Comparison of ENCODE assay signal across 1 cellular context in the genomic region with DNA sequence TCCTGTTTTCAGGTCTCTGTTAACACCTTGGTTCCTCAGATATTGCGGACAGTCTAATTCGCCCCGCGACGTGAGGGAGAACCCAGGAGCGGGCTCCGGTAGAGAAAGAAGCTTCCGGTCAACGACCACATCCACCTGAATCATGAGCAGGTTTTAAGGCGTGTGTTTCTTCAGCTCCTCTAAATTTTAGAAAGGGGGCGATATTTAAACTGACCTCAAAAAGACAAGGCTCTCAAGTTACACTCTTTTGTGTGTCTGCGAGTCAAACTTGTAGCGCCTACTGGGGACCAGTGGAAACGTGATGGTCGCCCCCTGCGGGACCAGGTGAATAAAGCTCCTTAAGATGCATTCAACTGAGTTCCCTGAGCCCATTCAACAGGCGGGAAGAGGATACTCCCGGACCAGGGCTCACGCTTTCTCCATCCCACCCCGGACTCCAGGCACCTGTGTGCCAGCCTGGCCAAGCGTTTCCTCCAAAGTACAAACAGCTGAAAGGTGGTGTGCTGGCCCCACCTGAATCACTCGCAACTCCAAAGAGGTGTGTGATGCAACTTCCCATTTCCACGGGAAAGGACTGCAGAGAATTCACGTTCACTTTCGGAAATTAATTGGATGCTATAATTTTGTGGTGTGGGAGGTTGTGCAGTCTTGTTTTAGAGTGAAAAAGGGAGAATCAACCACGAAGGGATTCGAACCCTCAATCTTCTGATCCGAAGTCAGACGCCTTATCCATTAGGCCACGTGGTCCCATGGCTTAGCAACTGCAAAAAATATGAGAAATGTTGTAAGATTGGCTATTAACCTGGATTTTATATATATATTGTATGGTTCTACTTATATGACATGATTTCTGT.
TF ChIP-seq lines count a peak whose summit lies in the region.

No MANE protein-coding gene starts in this region.

TF ChIP-seq in H1, 55 proteins besides CTCF, POLR2A, EP300 and RAD21 (continued from another document):
- TF ChIP-seq TCF12 (IDR thresholded peaks at IDR 0.05; ENCODE audit: low read depth, low read length) (0 out of 2 replicates have a peak, but pooled peaks have one; percentile 37), KDM4A (IDR thresholded peaks at IDR 0.05; ENCODE audit: low read depth, low read length, severe bottlenecking) (peak; percentile 48), SIRT6 (IDR thresholded peaks at IDR 0.05; ENCODE audit: low read length) (no peak), BACH1 (IDR thresholded peaks at IDR 0.05; ENCODE audit: low read length) (peak; percentile 77), GTF2F1 (IDR thresholded peaks at IDR 0.05; ENCODE audit: borderline replicate concordance, low read depth, low read length) (no peak), CREB1 (IDR thresholded peaks at IDR 0.05) (no peak; the same call in 1 of the 2 replicates), SIN3A (conservative IDR thresholded peaks at IDR 0.05 in 1 of 2, IDR thresholded peaks at IDR 0.05 in 1 of 2; ENCODE audit: low read depth in 1 of 2, low read length in 2 of 2) (no peak), TAF1 (IDR thresholded peaks at IDR 0.05; ENCODE audit: low read depth, low read length) (peak; percentile 62; the same call in 1 of the 2 replicates), ZNF274 (IDR thresholded peaks at IDR 0.05; ENCODE audit: borderline replicate concordance, extremely low read depth, low read length) (no peak), CBX8 (IDR thresholded peaks at IDR 0.05; ENCODE audit: borderline replicate concordance, low read depth, low read length) (no peak), KDM5A (IDR thresholded peaks at IDR 0.05; ENCODE audit: low read length) (no peak), KDM1A (IDR thresholded peaks at IDR 0.05; ENCODE audit: borderline replicate concordance, low read length) (peak; percentile 92), ATF3 (IDR thresholded peaks at IDR 0.05; ENCODE audit: insufficient read depth, low read depth, low read length) (no peak), ASH2L (IDR thresholded peaks at IDR 0.05; ENCODE audit: low read length) (peak; percentile 65), TAF7 (optimal IDR thresholded peaks at IDR 0.05; ENCODE audit: borderline replicate concordance, low read depth, low read length) (no peak), EZH2 (IDR thresholded peaks at IDR 0.05; ENCODE audit: low read depth, low read length, severe bottlenecking) (no peak), RBBP5 (IDR thresholded peaks at IDR 0.05; ENCODE audit: borderline replicate concordance, low read depth, low read length) (no peak), SAP30 (IDR thresholded peaks at IDR 0.05; ENCODE audit: insufficient read depth, insufficient replicate concordance, low read length) (no peak), HDAC6 (IDR thresholded peaks at IDR 0.05; ENCODE audit: low read depth, low read length) (no peak), MAX (IDR thresholded peaks at IDR 0.05) (peak; percentile 23; the same call in 1 of the 2 replicates), NRF1 (IDR thresholded peaks at IDR 0.05; ENCODE audit: low read depth, low read length) (peak; percentile 27; the same call in 1 of the 2 replicates), POU5F1 (IDR thresholded peaks at IDR 0.05; ENCODE audit: low read depth, low read length) (0 out of 2 replicates have a peak, but pooled peaks have one; percentile 37), SP1 (IDR thresholded peaks at IDR 0.05; ENCODE audit: low read depth, low read length) (peak; percentile 35; the same call in 1 of the 2 replicates), PHF8 (conservative IDR thresholded peaks at IDR 0.05; ENCODE audit: low read depth, low read length) (0 out of 2 replicates have a peak, but pooled peaks have one; percentile 32), USF2 (IDR thresholded peaks at IDR 0.05; ENCODE audit: low read length) (peak; percentile 50; the same call in 1 of the 2 replicates), EGR1 (IDR thresholded peaks at IDR 0.05; ENCODE audit: borderline replicate concordance, low read depth, low read length) (no peak), FOSL1 (IDR thresholded peaks at IDR 0.05; ENCODE audit: insufficient read depth, low read depth, low read length) (no peak), SIX5 (IDR thresholded peaks at IDR 0.05; ENCODE audit: low read depth, low read length) (no peak), MAFK (IDR thresholded peaks at IDR 0.05; ENCODE audit: low read depth, low read length) (peak; percentile 61; the same call in 1 of the 2 replicates), CHD2 (IDR thresholded peaks at IDR 0.05; ENCODE audit: low read length) (no peak), NANOG (IDR thresholded peaks at IDR 0.05; ENCODE audit: insufficient read depth, low read depth, low read length, poor library complexity, severe bottlenecking) (no peak), JUN (IDR thresholded peaks at IDR 0.05; ENCODE audit: low read depth, low read length) (no peak), POLR2AphosphoS5 (IDR thresholded peaks at IDR 0.05; ENCODE audit: low read depth, low read length) (no peak), E2F6 (IDR thresholded peaks at IDR 0.05) (no peak), BCL11A (IDR thresholded peaks at IDR 0.05; ENCODE audit: low read depth in 2 of 2, low read length in 2 of 2) (no peak), JUND (IDR thresholded peaks at IDR 0.05; ENCODE audit: low read length) (no peak), TEAD4 (IDR thresholded peaks at IDR 0.05; ENCODE audit: low read depth, low read length) (no peak), CTBP2 (IDR thresholded peaks at IDR 0.05; ENCODE audit: borderline replicate concordance, insufficient read depth, insufficient read length, low read length) (peak; percentile 48), BRCA1 (IDR thresholded peaks at IDR 0.05; ENCODE audit: low read depth, low read length) (no peak), SUZ12 (IDR thresholded peaks at IDR 0.05; ENCODE audit: low read length) (no peak), TBP (IDR thresholded peaks at IDR 0.05; ENCODE audit: low read depth, low read length) (peak; percentile 99), SP2 (IDR thresholded peaks at IDR 0.05; ENCODE audit: low read length) (no peak), YY1 (IDR thresholded peaks at IDR 0.05; ENCODE audit: low read depth, low read length) (peak; percentile 75; the same call in 1 of the 2 replicates), CHD1 (IDR thresholded peaks at IDR 0.05; ENCODE audit: low read depth, low read length) (no peak), GABPA (IDR thresholded peaks at IDR 0.05; ENCODE audit: borderline replicate concordance, insufficient read depth, low read length) (no peak), SP4 (IDR thresholded peaks at IDR 0.05; ENCODE audit: low read length) (peak; percentile 4; the same call in 1 of the 2 replicates), HDAC2 (IDR thresholded peaks at IDR 0.05; ENCODE audit: borderline replicate concordance in 1 of 2, low read depth in 2 of 2, low read length in 2 of 2) (peak; percentile 52 to 93; a peak in 2 of 4 replicates), SRF (IDR thresholded peaks at IDR 0.05; ENCODE audit: low read depth, low read length) (0 out of 2 replicates have a peak, but pooled peaks have one; percentile 19), CBX5 (IDR thresholded peaks at IDR 0.05; ENCODE audit: low read depth, low read length) (no peak), RNF2 (IDR thresholded peaks at IDR 0.05; ENCODE audit: borderline replicate concordance, low read depth, low read length, missing control alignments, poor library complexity, severe bottlenecking) (no peak)
- TF ChIP-seq, protein P1, sequence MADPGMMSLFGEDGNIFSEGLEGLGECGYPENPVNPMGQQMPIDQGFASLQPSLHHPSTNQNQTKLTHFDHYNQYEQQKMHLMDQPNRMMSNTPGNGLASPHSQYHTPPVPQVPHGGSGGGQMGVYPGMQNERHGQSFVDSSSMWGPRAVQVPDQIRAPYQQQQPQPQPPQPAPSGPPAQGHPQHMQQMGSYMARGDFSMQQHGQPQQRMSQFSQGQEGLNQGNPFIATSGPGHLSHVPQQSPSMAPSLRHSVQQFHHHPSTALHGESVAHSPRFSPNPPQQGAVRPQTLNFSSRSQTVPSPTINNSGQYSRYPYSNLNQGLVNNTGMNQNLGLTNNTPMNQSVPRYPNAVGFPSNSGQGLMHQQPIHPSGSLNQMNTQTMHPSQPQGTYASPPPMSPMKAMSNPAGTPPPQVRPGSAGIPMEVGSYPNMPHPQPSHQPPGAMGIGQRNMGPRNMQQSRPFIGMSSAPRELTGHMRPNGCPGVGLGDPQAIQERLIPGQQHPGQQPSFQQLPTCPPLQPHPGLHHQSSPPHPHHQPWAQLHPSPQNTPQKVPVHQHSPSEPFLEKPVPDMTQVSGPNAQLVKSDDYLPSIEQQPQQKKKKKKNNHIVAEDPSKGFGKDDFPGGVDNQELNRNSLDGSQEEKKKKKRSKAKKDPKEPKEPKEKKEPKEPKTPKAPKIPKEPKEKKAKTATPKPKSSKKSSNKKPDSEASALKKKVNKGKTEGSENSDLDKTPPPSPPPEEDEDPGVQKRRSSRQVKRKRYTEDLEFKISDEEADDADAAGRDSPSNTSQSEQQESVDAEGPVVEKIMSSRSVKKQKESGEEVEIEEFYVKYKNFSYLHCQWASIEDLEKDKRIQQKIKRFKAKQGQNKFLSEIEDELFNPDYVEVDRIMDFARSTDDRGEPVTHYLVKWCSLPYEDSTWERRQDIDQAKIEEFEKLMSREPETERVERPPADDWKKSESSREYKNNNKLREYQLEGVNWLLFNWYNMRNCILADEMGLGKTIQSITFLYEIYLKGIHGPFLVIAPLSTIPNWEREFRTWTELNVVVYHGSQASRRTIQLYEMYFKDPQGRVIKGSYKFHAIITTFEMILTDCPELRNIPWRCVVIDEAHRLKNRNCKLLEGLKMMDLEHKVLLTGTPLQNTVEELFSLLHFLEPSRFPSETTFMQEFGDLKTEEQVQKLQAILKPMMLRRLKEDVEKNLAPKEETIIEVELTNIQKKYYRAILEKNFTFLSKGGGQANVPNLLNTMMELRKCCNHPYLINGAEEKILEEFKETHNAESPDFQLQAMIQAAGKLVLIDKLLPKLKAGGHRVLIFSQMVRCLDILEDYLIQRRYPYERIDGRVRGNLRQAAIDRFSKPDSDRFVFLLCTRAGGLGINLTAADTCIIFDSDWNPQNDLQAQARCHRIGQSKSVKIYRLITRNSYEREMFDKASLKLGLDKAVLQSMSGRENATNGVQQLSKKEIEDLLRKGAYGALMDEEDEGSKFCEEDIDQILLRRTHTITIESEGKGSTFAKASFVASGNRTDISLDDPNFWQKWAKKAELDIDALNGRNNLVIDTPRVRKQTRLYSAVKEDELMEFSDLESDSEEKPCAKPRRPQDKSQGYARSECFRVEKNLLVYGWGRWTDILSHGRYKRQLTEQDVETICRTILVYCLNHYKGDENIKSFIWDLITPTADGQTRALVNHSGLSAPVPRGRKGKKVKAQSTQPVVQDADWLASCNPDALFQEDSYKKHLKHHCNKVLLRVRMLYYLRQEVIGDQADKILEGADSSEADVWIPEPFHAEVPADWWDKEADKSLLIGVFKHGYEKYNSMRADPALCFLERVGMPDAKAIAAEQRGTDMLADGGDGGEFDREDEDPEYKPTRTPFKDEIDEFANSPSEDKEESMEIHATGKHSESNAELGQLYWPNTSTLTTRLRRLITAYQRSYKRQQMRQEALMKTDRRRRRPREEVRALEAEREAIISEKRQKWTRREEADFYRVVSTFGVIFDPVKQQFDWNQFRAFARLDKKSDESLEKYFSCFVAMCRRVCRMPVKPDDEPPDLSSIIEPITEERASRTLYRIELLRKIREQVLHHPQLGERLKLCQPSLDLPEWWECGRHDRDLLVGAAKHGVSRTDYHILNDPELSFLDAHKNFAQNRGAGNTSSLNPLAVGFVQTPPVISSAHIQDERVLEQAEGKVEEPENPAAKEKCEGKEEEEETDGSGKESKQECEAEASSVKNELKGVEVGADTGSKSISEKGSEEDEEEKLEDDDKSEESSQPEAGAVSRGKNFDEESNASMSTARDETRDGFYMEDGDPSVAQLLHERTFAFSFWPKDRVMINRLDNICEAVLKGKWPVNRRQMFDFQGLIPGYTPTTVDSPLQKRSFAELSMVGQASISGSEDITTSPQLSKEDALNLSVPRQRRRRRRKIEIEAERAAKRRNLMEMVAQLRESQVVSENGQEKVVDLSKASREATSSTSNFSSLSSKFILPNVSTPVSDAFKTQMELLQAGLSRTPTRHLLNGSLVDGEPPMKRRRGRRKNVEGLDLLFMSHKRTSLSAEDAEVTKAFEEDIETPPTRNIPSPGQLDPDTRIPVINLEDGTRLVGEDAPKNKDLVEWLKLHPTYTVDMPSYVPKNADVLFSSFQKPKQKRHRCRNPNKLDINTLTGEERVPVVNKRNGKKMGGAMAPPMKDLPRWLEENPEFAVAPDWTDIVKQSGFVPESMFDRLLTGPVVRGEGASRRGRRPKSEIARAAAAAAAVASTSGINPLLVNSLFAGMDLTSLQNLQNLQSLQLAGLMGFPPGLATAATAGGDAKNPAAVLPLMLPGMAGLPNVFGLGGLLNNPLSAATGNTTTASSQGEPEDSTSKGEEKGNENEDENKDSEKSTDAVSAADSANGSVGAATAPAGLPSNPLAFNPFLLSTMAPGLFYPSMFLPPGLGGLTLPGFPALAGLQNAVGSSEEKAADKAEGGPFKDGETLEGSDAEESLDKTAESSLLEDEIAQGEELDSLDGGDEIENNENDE (IDR thresholded peaks at IDR 0.05; ENCODE audit: insufficient replicate concordance, low read length) = peak; percentile 14
- TF ChIP-seq, protein P2, sequence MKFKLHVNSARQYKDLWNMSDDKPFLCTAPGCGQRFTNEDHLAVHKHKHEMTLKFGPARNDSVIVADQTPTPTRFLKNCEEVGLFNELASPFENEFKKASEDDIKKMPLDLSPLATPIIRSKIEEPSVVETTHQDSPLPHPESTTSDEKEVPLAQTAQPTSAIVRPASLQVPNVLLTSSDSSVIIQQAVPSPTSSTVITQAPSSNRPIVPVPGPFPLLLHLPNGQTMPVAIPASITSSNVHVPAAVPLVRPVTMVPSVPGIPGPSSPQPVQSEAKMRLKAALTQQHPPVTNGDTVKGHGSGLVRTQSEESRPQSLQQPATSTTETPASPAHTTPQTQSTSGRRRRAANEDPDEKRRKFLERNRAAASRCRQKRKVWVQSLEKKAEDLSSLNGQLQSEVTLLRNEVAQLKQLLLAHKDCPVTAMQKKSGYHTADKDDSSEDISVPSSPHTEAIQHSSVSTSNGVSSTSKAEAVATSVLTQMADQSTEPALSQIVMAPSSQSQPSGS (IDR thresholded peaks at IDR 0.05; ENCODE audit: low read length) = no peak; the same call in 1 of the 2 replicates
